1 cellular context compared by ENCODE assay signal in genomic region chr14:101289230-101289690, GRCh38.
A peak's percentile ranks its signal among the peaks of the same experiment; 100 is the strongest.
TF ChIP-seq lines count a peak whose summit lies in the region.

No MANE protein-coding gene starts in this region.

TF ChIP-seq in HepG2, 621 proteins besides CTCF, POLR2A, EP300 and RAD21 (continued from another document and continues in another):
- peak; percentile 98 for TF ChIP-seq ARID5B (CRISPR knock-in tag; IDR thresholded peaks at IDR 0.05)
- peak; percentile 59; the same call in 1 of the 2 replicates for TF ChIP-seq NFIC (IDR thresholded peaks at IDR 0.05; ENCODE audit: low read length)
- peak; percentile 39; the same call in 1 of the 2 replicates for TF ChIP-seq ZNF230 (CRISPR knock-in tag; IDR thresholded peaks at IDR 0.05)
- TF ChIP-seq MYPOP (CRISPR knock-in tag; IDR thresholded peaks at IDR 0.05): peak; percentile 74; the same call in 1 of the 2 replicates
- peak; percentile 93 for TF ChIP-seq TEAD3 (CRISPR knock-in tag; optimal IDR thresholded peaks at IDR 0.05; ENCODE audit: borderline replicate concordance)
- no peak for TF ChIP-seq DDIT3 (CRISPR knock-in tag; IDR thresholded peaks at IDR 0.05)
- peak; percentile 69 for TF ChIP-seq ZNF574 (CRISPR knock-in tag; IDR thresholded peaks at IDR 0.05)
- no peak for TF ChIP-seq MAFG (CRISPR knock-in tag; IDR thresholded peaks at IDR 0.05)
- TF ChIP-seq ARNTL (CRISPR knock-in tag; IDR thresholded peaks at IDR 0.05): peak; percentile 28; the same call in 1 of the 2 replicates
- TF ChIP-seq ZNF12 (CRISPR knock-in tag; IDR thresholded peaks at IDR 0.05): peak; percentile 72
- TF ChIP-seq THRA (CRISPR knock-in tag; IDR thresholded peaks at IDR 0.05; ENCODE audit: borderline replicate concordance): peak; percentile 91; the same call in 1 of the 2 replicates
- no peak for TF ChIP-seq ZNF234 (CRISPR knock-in tag; conservative IDR thresholded peaks at IDR 0.05)
- TF ChIP-seq CBX1 (IDR thresholded peaks at IDR 0.05; ENCODE audit: low read depth): no peak
- TF ChIP-seq DMTF1 (CRISPR knock-in tag; IDR thresholded peaks at IDR 0.05): no peak
- TF ChIP-seq IRF1 (CRISPR knock-in tag; IDR thresholded peaks at IDR 0.05; ENCODE audit: low read depth): no peak
- TF ChIP-seq SIX4 (CRISPR knock-in tag; IDR thresholded peaks at IDR 0.05): peak; percentile 86
- TF ChIP-seq ZNF142 (CRISPR knock-in tag; IDR thresholded peaks at IDR 0.05): 0 out of 2 replicates have a peak, but pooled peaks have one; percentile 70
- TF ChIP-seq KDM3A (CRISPR knock-in tag; IDR thresholded peaks at IDR 0.05; ENCODE audit: low read depth): no peak; the same call in 1 of the 2 replicates
- TF ChIP-seq ADNP (CRISPR knock-in tag; IDR thresholded peaks at IDR 0.05): no peak
- no peak for TF ChIP-seq JARID2 (CRISPR knock-in tag; IDR thresholded peaks at IDR 0.05; ENCODE audit: insufficient replicate concordance)
- TF ChIP-seq KDM5A (IDR thresholded peaks at IDR 0.05; ENCODE audit: borderline replicate concordance, low read length): no peak
- 0 out of 2 replicates have a peak, but pooled peaks have one; percentile 9 for TF ChIP-seq ATF5 (CRISPR knock-in tag; IDR thresholded peaks at IDR 0.05; ENCODE audit: low read depth)
- TF ChIP-seq CBX5 (CRISPR knock-in tag; IDR thresholded peaks at IDR 0.05; ENCODE audit: borderline replicate concordance): peak; percentile 92
- TF ChIP-seq AKAP8 (CRISPR knock-in tag; IDR thresholded peaks at IDR 0.05): no peak
- TF ChIP-seq ZNF879 (CRISPR knock-in tag; IDR thresholded peaks at IDR 0.05): no peak
- peak; percentile 51 for TF ChIP-seq ZBTB37 (CRISPR knock-in tag; IDR thresholded peaks at IDR 0.05)
- peak; percentile 76 for TF ChIP-seq GFI1 (CRISPR knock-in tag; IDR thresholded peaks at IDR 0.05; ENCODE audit: borderline replicate concordance)
- TF ChIP-seq ZNF451 (CRISPR knock-in tag; IDR thresholded peaks at IDR 0.05): no peak
- peak; percentile 38; the same call in 1 of the 2 replicates for TF ChIP-seq GABPB1 (CRISPR knock-in tag; IDR thresholded peaks at IDR 0.05)
- TF ChIP-seq ZNF326 (CRISPR knock-in tag; IDR thresholded peaks at IDR 0.05; ENCODE audit: borderline replicate concordance): no peak
- no peak for TF ChIP-seq ZNF274 (CRISPR knock-in tag; IDR thresholded peaks at IDR 0.05)
- TF ChIP-seq NR2F2 (IDR thresholded peaks at IDR 0.05; ENCODE audit: borderline replicate concordance, low read depth): peak; percentile 90
